ENCODE assay signal across 9 cellular contexts in the genomic region with DNA sequence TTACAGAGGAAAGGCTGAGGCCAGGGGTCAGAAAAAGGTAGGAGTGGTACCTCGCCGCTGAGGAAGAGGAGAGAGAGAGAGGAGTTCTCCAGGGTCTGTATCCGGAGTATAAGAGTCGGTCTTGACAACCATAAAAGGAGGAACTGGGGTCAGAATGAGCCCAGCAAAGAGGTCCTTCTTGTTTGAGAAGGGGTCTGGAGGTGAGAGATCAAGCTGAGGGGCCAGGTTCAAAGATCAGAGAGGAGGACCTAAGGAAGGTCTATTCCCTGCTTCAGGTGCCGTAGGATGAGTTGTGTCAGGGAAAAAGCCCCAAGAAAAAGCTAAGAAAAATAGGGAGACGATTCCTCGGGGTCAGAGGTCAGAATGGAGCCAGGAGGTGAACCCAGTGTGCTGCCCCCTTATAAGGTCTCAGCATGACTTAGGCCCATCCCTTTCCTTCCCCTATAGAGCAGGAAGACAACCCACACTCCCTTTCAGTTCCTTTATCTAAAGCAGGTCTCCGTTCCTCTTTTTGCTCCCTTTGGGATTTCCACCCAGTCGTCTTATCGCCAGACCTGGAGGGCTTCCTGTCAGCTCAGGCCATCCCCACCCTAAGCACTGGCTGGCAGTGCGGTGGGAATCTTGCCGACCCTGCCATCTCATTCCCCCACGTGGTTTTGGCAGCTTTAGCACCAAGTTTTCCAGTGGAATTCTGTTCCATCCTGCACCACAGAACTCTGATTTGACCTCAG. TPM values are rescaled to one million over a fixed set of nuclear protein-coding genes. Genes with fewer than 3 reads are reported as not detected.
DNase-seq lines count a peak whose midpoint lies in the region; ATAC-seq and TF ChIP-seq lines count a peak whose summit lies in the region.
"Had no signal": no experiment of that assay in that cellular context is flagged by ENCODE, and none has a peak within 500 bp of the region (broad histone marks: within the 10 kb centered on the region; RNA-seq: fewer than 3 reads in every experiment).

No MANE protein-coding gene starts in this region.

- DNase-seq in AG08396 (ENCODE audit: low spot score) (peak; percentile 14), NAMALWA (ENCODE audit: low spot score) (peak; percentile 59), left lung (no peak), thyroid gland (no peak), kidney glomerular epithelial cell (lab: John Stamatoyannopoulos, UW) (no peak)

- TF ChIP-seq CTCF in brain (conservative IDR thresholded peaks at IDR 0.05) (no peak), left lung (IDR thresholded peaks at IDR 0.05) (no peak), thyroid gland (IDR thresholded peaks at IDR 0.05) (no peak)

- H3K9me3 ChIP-seq in left lung (no peaks in the 10 kb centered on the region), thyroid gland (no peaks in the 10 kb centered on the region)

- TF ChIP-seq POLR2A in thyroid gland (IDR thresholded peaks at IDR 0.05), result no peak

- H3K4me3 Mint-ChIP-seq in brain, result peak overlapping the region; percentile 90 to 95 (median 93)

- H3K36me3 Mint-ChIP-seq in brain, result peaks cover 25% of the 10 kb centered on the region

- ATAC-seq in GM21515 (IDR thresholded peaks at IDR 0.05; ENCODE audit: unreplicated experiment) (peak; percentile 39), left lung (peak; percentile 55), GM18858 (IDR thresholded peaks at IDR 0.05; ENCODE audit: unreplicated experiment) (no peak)

- H3K27ac ChIP-seq in left lung (peak overlapping the region; percentile 69 to 94), thyroid gland (peak overlapping the region; percentile 69 to 76 (median 71))

- 21 to 25% methylated on average over 13 of the region's 13 CpGs for WGBS in thyroid gland, 2 donors

- H3K27me3 Mint-ChIP-seq in brain, result peaks cover 8% of the 10 kb centered on the region

- peak overlapping the region; percentile 99 for H3K4me3 ChIP-seq in left lung
- H3K4me3 ChIP-seq in thyroid gland (replicated peaks in 1 of 3), result peak overlapping the region; percentile 16 to 100 (median 99)

- H3K36me3 ChIP-seq in left lung (peaks cover 0 to 40% of the 10 kb centered on the region in 2 donors), thyroid gland (peaks cover 20 to 21% of the 10 kb centered on the region in 2 donors)

- intact Hi-C loops in left lung (cut with DNase I) (no loop called here), thyroid gland (cut with DNase I) (loop anchor here (10.0 kb wide), 1 partner anchor 145 kb away; a partner anchor contains a TSS)

- H3K4me1 Mint-ChIP-seq in brain, result peaks cover 25% of the 10 kb centered on the region

- H3K9me3 Mint-ChIP-seq in brain, result peaks cover 0 to 5% (median 0%) of the 10 kb centered on the region in 5 experiments

- no peaks in the 10 kb centered on the region for H3K27me3 ChIP-seq in left lung
- H3K27me3 ChIP-seq in thyroid gland, result no peaks in the 10 kb centered on the region

- H3K27ac Mint-ChIP-seq in brain, result peak overlapping the region; percentile 71 to 92 (median 81)

- H3K4me1 ChIP-seq in left lung (peaks cover 5 to 38% of the 10 kb centered on the region in 2 donors), thyroid gland (peaks cover 9 to 16% of the 10 kb centered on the region in 2 donors)

RNA-seq across cellular contexts. Expression of a gene that starts 0.7 kb away (rescaled TPM):
- polyA plus RNA-seq in brain (ENCODE audit: insufficient read depth, low read depth, low replicate concordance), result 17.9 TPM
- total RNA-seq in left lung (10 to 100 TPM; 35.0 to 49.6 TPM), thyroid gland (10 to 100 TPM; 30.0 to 35.5 (median 33.5) TPM)

RNA-seq across cellular contexts. Expression of a gene that starts 53.7 kb away (rescaled TPM):
- 2.7 TPM for polyA plus RNA-seq in brain (ENCODE audit: insufficient read depth, low read depth, low replicate concordance)
- total RNA-seq in left lung (under 1 TPM in 1 of 2 donors, not detected in 1; 0.21 TPM), thyroid gland (not detected)
- total RNA-seq: glomerular endothelial cell had no signal

Comparison
In these comparisons a context has a peak if more than half of its experiments do, and no peak if none do; other contexts are left out.
1. DNase-seq: peak in AG08396 (single experiment) and NAMALWA (single experiment); none in left lung (0 of 2), thyroid gland (0 of 2) and kidney glomerular epithelial cell (single experiment).